39 cellular contexts compared by ENCODE assay signal in genomic region chr3:46840491-46840890, GRCh38. TPM values are rescaled to one million over a fixed set of nuclear protein-coding genes. Genes with fewer than 3 reads are reported as not detected.
"Had no signal": no experiment of that assay in that cellular context is flagged by ENCODE, and none has a peak within 500 bp of the region (broad histone marks: within the 10 kb centered on the region; RNA-seq: fewer than 3 reads in every experiment).

No MANE protein-coding gene starts in this region.

- H3K9me3 ChIP-seq: MG63 had no signal

- DNase-seq: MG63, MM.1S, MV-4-11, NCI-H1048, NCI-H1092, NCI-H1092 treated with DMSO at 0.1 percent for 48 hours, NCI-H1105, NCI-H1105 treated with DMSO at 0.1 percent for 48 hours, NCI-H1417, NCI-H1417 treated with DMSO at 0.1 percent for 48 hours, NCI-H1436, NCI-H1436 treated with DMSO at 0.1 percent for 48 hours, NCI-H146, NCI-H1694, NCI-H1694 treated with DMSO at 0.1 percent for 48 hours, NCI-H187, NCI-H187 treated with DMSO at 0.1 percent for 48 hours, NCI-H1930, NCI-H2029, NCI-H2029 treated with DMSO at 0.1 percent for 48 hours, NCI-H2081, NCI-H2081 treated with DMSO at 0.1 percent for 48 hours, NCI-H2107, NCI-H2171, NCI-H2171 treated with DMSO at 0.1 percent for 48 hours, NCI-H2227 treated with DMSO at 0.1 percent for 48 hours, NCI-H226, NCI-H345, NCI-H446, NCI-H446 treated with DMSO at 0.1 percent for 48 hours, NCI-H510A, NCI-H510A treated with DMSO at 0.1 percent for 48 hours, NCI-H524, NCI-H524 treated with DMSO at 0.1 percent for 48 hours, NCI-H526, NCI-H526 treated with DMSO at 0.1 percent for 48 hours, NCI-H69 had no signal

- H3K4me3 ChIP-seq: MG63 had no signal

- H3K27me3 ChIP-seq: MG63 had no signal

- H3K36me3 ChIP-seq: MG63 had no signal

RNA-seq across cellular contexts. Expression of gene MYL3, which starts 22.8 kb away (rescaled TPM):
- total RNA-seq: MCF 10A, NCI-H460 had no signal

RNA-seq across cellular contexts. Expression of gene PTH1R, which starts 37.0 kb away (rescaled TPM):
- total RNA-seq: MCF 10A had no signal
